ENCODE assay signal across 13 cellular contexts in the genomic region with DNA sequence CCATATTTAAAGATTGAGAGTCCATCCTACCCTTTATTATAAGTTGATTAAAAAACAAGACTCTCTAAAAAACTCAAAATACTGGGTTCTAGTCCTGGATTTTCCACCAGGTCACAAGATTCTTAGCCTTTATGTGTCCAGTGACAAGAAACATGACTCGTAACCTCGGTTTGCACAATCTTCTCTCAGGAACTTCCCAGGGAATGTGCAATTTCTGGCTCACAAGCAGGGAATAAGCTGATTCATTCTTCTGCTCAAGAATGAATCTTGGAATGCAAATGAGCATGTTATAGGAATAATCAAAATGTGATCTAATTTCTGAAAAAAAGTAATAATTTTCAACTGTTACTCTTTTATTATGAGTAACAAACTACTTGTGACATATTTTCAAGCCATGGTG. TPM values are rescaled to one million over a fixed set of nuclear protein-coding genes. Genes with fewer than 3 reads are reported as not detected.
A peak's percentile ranks its signal among the peaks of the same experiment; 100 is the strongest.
DNase-seq lines count a peak whose midpoint lies in the region; ATAC-seq and TF ChIP-seq lines count a peak whose summit lies in the region.
"Had no signal": no experiment of that assay in that cellular context is flagged by ENCODE, and none has a peak within 500 bp of the region (broad histone marks: within the 10 kb centered on the region; RNA-seq: fewer than 3 reads in every experiment).

No MANE protein-coding gene starts in this region.

- no peaks in the 10 kb centered on the region for H3K4me1 ChIP-seq in right atrium auricular region
- H3K4me1 ChIP-seq in heart left ventricle = peaks cover 0 to 13% (median 0%) of the 10 kb centered on the region in 12 donors
- H3K4me1 ChIP-seq in adipocyte (ENCODE audit: control insufficient read depth, insufficient read depth, low read length) = peaks cover 18% of the 10 kb centered on the region
- peaks cover 0 to 3% of the 10 kb centered on the region in 2 donors for H3K4me1 ChIP-seq in aorta (ENCODE audit: control insufficient read depth in 1 of 2, insufficient read depth in 2 of 2, low read length in 2 of 2)
- H3K4me1 ChIP-seq: esophagus squamous epithelium, right lobe of liver had no signal

- no peaks in the 10 kb centered on the region for H3K36me3 ChIP-seq in right atrium auricular region
- no peaks in the 10 kb centered on the region for H3K36me3 ChIP-seq in heart left ventricle
- no peaks in the 10 kb centered on the region for H3K36me3 ChIP-seq in adipocyte (ENCODE audit: control insufficient read depth, insufficient read depth, low read length, severe bottlenecking)
- H3K36me3 ChIP-seq in aorta (ENCODE audit: control insufficient read depth in 1 of 2, insufficient read depth in 2 of 2, low read length in 1 of 2) = no peaks in the 10 kb centered on the region
- H3K36me3 ChIP-seq: esophagus squamous epithelium, right lobe of liver had no signal

- no peaks in the 10 kb centered on the region for H3K9me3 ChIP-seq in right atrium auricular region
- H3K9me3 ChIP-seq in heart left ventricle = peaks cover 0 to 5% (median 0%) of the 10 kb centered on the region in 12 donors
- no peaks in the 10 kb centered on the region for H3K9me3 ChIP-seq in adipocyte (ENCODE audit: control insufficient read depth, low read length)
- no peaks in the 10 kb centered on the region for H3K9me3 ChIP-seq in aorta (ENCODE audit: control insufficient read depth, low read length)
- H3K9me3 ChIP-seq: esophagus squamous epithelium, right lobe of liver had no signal

- DNase-seq in right atrium auricular region (ENCODE audit: low spot score) (peak; percentile 61), heart left ventricle (no peak), adipocyte (ENCODE audit: low read depth) (peak; percentile 90), glomerular endothelial cell (ENCODE audit: extremely low read depth, low read depth, low spot score) (peak; percentile 10), aorta (no peak), cerebellum (ENCODE audit: low spot score) (no peak)
- DNase-seq: activated naive CD8-positive, alpha-beta T cell treated with anti-CD3 and anti-CD28 coated beads, Interleukin-2, amount 10 ng/mL, durations not matched to agents 7 days and 5 days; esophagus squamous epithelium; KG1; right lobe of liver; SIG-M5 had no signal

- TF ChIP-seq POLR2A in heart left ventricle (IDR thresholded peaks at IDR 0.05) (no peak), GM18505 (IDR thresholded peaks at IDR 0.05; ENCODE audit: borderline replicate concordance, extremely low read depth, insufficient read depth, insufficient read length) (no peak)

- ATAC-seq in heart left ventricle = no peak
- ATAC-seq in aorta (ENCODE audit: low FRiP score) = peak; percentile 64
- ATAC-seq in GM18505 (IDR thresholded peaks at IDR 0.05; ENCODE audit: unreplicated experiment) = no peak
- ATAC-seq in GM18520 (IDR thresholded peaks at IDR 0.05; ENCODE audit: unreplicated experiment) = no peak
- ATAC-seq: right lobe of liver had no signal

- no peak for TF ChIP-seq CTCF in right atrium auricular region (IDR thresholded peaks at IDR 0.05)
- no peak for TF ChIP-seq CTCF in heart left ventricle (IDR thresholded peaks at IDR 0.05)

- H3K27ac ChIP-seq in right atrium auricular region (no peak overlapping the region), heart left ventricle (no peak overlapping the region), aorta (ENCODE audit: low read depth in 1 of 2, low read length in 2 of 2) (no peak overlapping the region)
- H3K27ac ChIP-seq: esophagus squamous epithelium, right lobe of liver had no signal

- H3K27me3 ChIP-seq in right atrium auricular region (no peaks in the 10 kb centered on the region), heart left ventricle (no peaks in the 10 kb centered on the region), adipocyte (replicated peaks; ENCODE audit: control insufficient read depth, insufficient read depth, low read length) (no peaks in the 10 kb centered on the region), aorta (ENCODE audit: control insufficient read depth in 1 of 2, insufficient read depth in 2 of 2, low read length in 1 of 2) (no peaks in the 10 kb centered on the region)
- H3K27me3 ChIP-seq: esophagus squamous epithelium, right lobe of liver had no signal

- intact Hi-C loops in heart left ventricle (cut with DNase I) (no loop called here), aorta (cut with DNase I) (no loop called here)

- H3K4me3 ChIP-seq in right atrium auricular region (no peak overlapping the region), heart left ventricle (no peak overlapping the region), adipocyte (ENCODE audit: low read length) (peak overlapping the region; percentile 22), aorta (ENCODE audit: low read length in 2 of 2) (no peak overlapping the region)
- H3K4me3 ChIP-seq: esophagus squamous epithelium, right lobe of liver had no signal

- no peak overlapping the region for H3K9ac ChIP-seq in adipocyte (ENCODE audit: low read length)

- 66 to 79% (median 71%) methylated on average over 2 of the region's 2 CpGs for WGBS in heart left ventricle, 4 donors
- WGBS in aorta, 2 donors = 39 to 52% methylated on average over 2 of the region's 2 CpGs

RNA-seq across cellular contexts. Expression of gene OGFRL1, which starts 45.1 kb away (rescaled TPM):
- total RNA-seq in right atrium auricular region (10 to 100 TPM; 12.0 to 15.1 TPM), heart left ventricle (10 to 100 TPM in 4 of 9 donors, 1 to 10 TPM in 5; 6.5 to 18.5 (median 7.8) TPM), glomerular endothelial cell (57.4 and 58.1 TPM in 2 replicates), aorta (10 to 100 TPM; 23.6 to 29.9 TPM), cerebellum (37.6 TPM)
- polyA plus RNA-seq in heart left ventricle (1 to 10 TPM; 2.7 to 3.6 TPM), aorta (10 to 100 TPM in 1 of 2 donors, 1 to 10 TPM in 1; 6.8 to 11.9 TPM)

Comparison
In these comparisons a context has a peak if more than half of its experiments do, and no peak if none do; other contexts are left out.
1. DNase-seq: peak in right atrium auricular region (single experiment), adipocyte (single experiment) and glomerular endothelial cell (single experiment); none in heart left ventricle (0 of 5), aorta (0 of 2) and cerebellum (single experiment).